In genomic region chr20:53071833-53072232, GRCh38 we compare ENCODE assay signal across 28 cellular contexts.
DNase-seq lines count a peak whose midpoint lies in the region; ATAC-seq, FAIRE-seq and TF ChIP-seq lines count a peak whose summit lies in the region.
"Had no signal": no experiment of that assay in that cellular context is flagged by ENCODE, and none has a peak within 500 bp of the region (broad histone marks: within the 10 kb centered on the region; RNA-seq: fewer than 3 reads in every experiment).

No MANE protein-coding gene starts in this region.

- no peaks in the 10 kb centered on the region for H3K27me3 ChIP-seq in naive thymus-derived CD4-positive, alpha-beta T cell (ENCODE audit: control insufficient read depth in 2 of 2, insufficient read depth in 2 of 2, low read length in 2 of 2)
- H3K27me3 ChIP-seq: right atrium auricular region, stomach, thyroid gland had no signal

- H3K27me3 Mint-ChIP-seq in stimulated activated naive CD8-positive, alpha-beta T cell treated with anti-CD3 and anti-CD28 coated beads, Interleukin-15, amount 100 ng/mL, for 72 hours = peaks cover 16% of the 10 kb centered on the region
- H3K27me3 Mint-ChIP-seq in naive thymus-derived CD4-positive, alpha-beta T cell = peaks cover 0 to 9% (median 0%) of the 10 kb centered on the region in 5 donors
- no peaks in the 10 kb centered on the region for H3K27me3 Mint-ChIP-seq in mesothelial cell of epicardium (ENCODE audit: low read depth)

- POLR2A ChIA-PET in naive thymus-derived CD4-positive, alpha-beta T cell (lab: Charles Lee) = interaction anchor here (0.9 to 1.1 kb wide), 2 partner anchors 8 to 9 kb away, joined by 3 to 4 read pairs; no protein-coding TSS in a partner anchor

- peaks cover 12 to 29% (median 23%) of the 10 kb centered on the region in 5 donors for H3K36me3 Mint-ChIP-seq in naive thymus-derived CD4-positive, alpha-beta T cell
- peaks cover 11% of the 10 kb centered on the region for H3K36me3 Mint-ChIP-seq in mesothelial cell of epicardium

- H3K27ac Mint-ChIP-seq in stimulated activated naive CD8-positive, alpha-beta T cell treated with anti-CD3 and anti-CD28 coated beads, Interleukin-15, amount 100 ng/mL, for 72 hours = no peak overlapping the region
- peak overlapping the region in 5 of 9 donors; percentile 62 to 94 (median 81) for H3K27ac Mint-ChIP-seq in naive thymus-derived CD4-positive, alpha-beta T cell
- no peak overlapping the region for H3K27ac Mint-ChIP-seq in mesothelial cell of epicardium

- peak; percentile 37 for DNase-seq in activated CD4-positive, alpha-beta T cell treated with anti-CD3 and anti-CD28 coated beads for 48 hours
- DNase-seq in activated CD4-positive, alpha-beta T cell treated with anti-CD3 and anti-CD28 coated beads for 4 hours = no peak
- peak; percentile 16 for DNase-seq in stimulated activated naive CD8-positive, alpha-beta T cell treated with anti-CD3 and anti-CD28 coated beads, Interleukin-15, Interleukin-2, amounts not matched to agents 100 U/mL and 50 U/mL, for 24 hours
- no peak for DNase-seq in stimulated activated naive CD8-positive, alpha-beta T cell treated with anti-CD3 and anti-CD28 coated beads, Interleukin-15, amount 100 ng/mL, for 72 hours
- peak in 1 of 9 donors; percentile 38 for DNase-seq in naive thymus-derived CD4-positive, alpha-beta T cell
- DNase-seq in urothelium cell line (ENCODE audit: low spot score) (no peak), mesothelial cell of epicardium (ENCODE audit: low spot score in 2 of 2, unreplicated experiment in 2 of 2) (no peak)
- DNase-seq: 8988T; activated gamma-delta T cell; effector memory CD4-positive, alpha-beta T cell; EL; GOT3; head of caudate nucleus; Karpas-422; kidney; NCI-H1694 treated with DMSO at 0.1 percent for 48 hours; NCI-H510A; stomach; thyroid gland had no signal

- H3K4me3 Mint-ChIP-seq in stimulated activated naive CD8-positive, alpha-beta T cell treated with anti-CD3 and anti-CD28 coated beads, Interleukin-15, amount 100 ng/mL, for 72 hours = no peak overlapping the region
- H3K4me3 Mint-ChIP-seq in naive thymus-derived CD4-positive, alpha-beta T cell = peak overlapping the region in 1 of 10 donors; percentile 18
- no peak overlapping the region for H3K4me3 Mint-ChIP-seq in mesothelial cell of epicardium
- H3K4me3 Mint-ChIP-seq: neural crest cell had no signal

- H3K4me1 Mint-ChIP-seq in stimulated activated naive CD8-positive, alpha-beta T cell treated with anti-CD3 and anti-CD28 coated beads, Interleukin-15, amount 100 ng/mL, for 72 hours = peaks cover 13% of the 10 kb centered on the region
- H3K4me1 Mint-ChIP-seq in naive thymus-derived CD4-positive, alpha-beta T cell = peaks cover 22 to 52% (median 44%) of the 10 kb centered on the region in 7 donors
- peaks cover 41% of the 10 kb centered on the region for H3K4me1 Mint-ChIP-seq in mesothelial cell of epicardium

- H3K27ac ChIP-seq in naive thymus-derived CD4-positive, alpha-beta T cell (ENCODE audit: low read depth, low read length) = no peak overlapping the region
- H3K27ac ChIP-seq: right atrium auricular region, RWPE1, thyroid gland had no signal

- H3K36me3 ChIP-seq in naive thymus-derived CD4-positive, alpha-beta T cell (ENCODE audit: control insufficient read depth in 2 of 3, insufficient read depth in 3 of 3, low read length in 3 of 3) = no peaks in the 10 kb centered on the region
- H3K36me3 ChIP-seq: right atrium auricular region, stomach, thyroid gland had no signal

- H3K9me3 ChIP-seq in naive thymus-derived CD4-positive, alpha-beta T cell (ENCODE audit: control insufficient read depth in 2 of 3, low read length in 3 of 3) = peaks cover 0 to 7% (median 0%) of the 10 kb centered on the region in 3 experiments
- H3K9me3 ChIP-seq: thyroid gland had no signal

- no peak overlapping the region for H3K4me3 ChIP-seq in naive thymus-derived CD4-positive, alpha-beta T cell (ENCODE audit: low read length)
- H3K4me3 ChIP-seq: right atrium auricular region, stomach, thyroid gland had no signal

- FAIRE-seq in urothelium cell line (lab: Jason Lieb, UNC) = no peak
- FAIRE-seq: bronchial epithelial cell, colon, GM12892, kidney, TTC549 had no signal

- CTCF ChIA-PET in naive thymus-derived CD4-positive, alpha-beta T cell (lab: Charles Lee) = no interaction called here

- peak; percentile 50 for ATAC-seq in stimulated activated naive CD8-positive, alpha-beta T cell treated with anti-CD3 and anti-CD28 coated beads, Interleukin-15, Interleukin-2, amounts not matched to agents 100 U/mL and 50 U/mL, for 24 hours
- ATAC-seq in stimulated activated naive CD8-positive, alpha-beta T cell treated with anti-CD3 and anti-CD28 coated beads, Interleukin-15, amount 100 ng/mL, for 72 hours = no peak
- no peak for ATAC-seq in naive thymus-derived CD4-positive, alpha-beta T cell
- ATAC-seq in GM18861 (IDR thresholded peaks at IDR 0.05; ENCODE audit: unreplicated experiment) = no peak
- ATAC-seq: activated CD4-positive, CD25-positive, alpha-beta regulatory T cell treated with anti-CD3 and anti-CD28 coated beads, Interleukin-2, amount 50 U/mL, for 24 hours had no signal

- intact Hi-C loops in naive thymus-derived CD4-positive, alpha-beta T cell (cut with micrococcal nuclease) = loop anchor here in 1 of 2 donors (2.0 to 10.0 kb wide), 4 partner anchors 49 to 635 kb away; no protein-coding TSS in a partner anchor

- H3K4me1 ChIP-seq in naive thymus-derived CD4-positive, alpha-beta T cell (ENCODE audit: control insufficient read depth in 2 of 2, insufficient read depth in 2 of 2, low read length in 2 of 2) = peaks cover 0 to 22% of the 10 kb centered on the region in 2 donors
- H3K4me1 ChIP-seq: right atrium auricular region, thyroid gland had no signal

- TF ChIP-seq CTCF in mesothelial cell of epicardium (IDR thresholded peaks at IDR 0.05; ENCODE audit: unreplicated experiment) = no peak

- H3K9me3 Mint-ChIP-seq in stimulated activated naive CD8-positive, alpha-beta T cell treated with anti-CD3 and anti-CD28 coated beads, Interleukin-15, amount 100 ng/mL, for 72 hours = peaks cover 8 to 15% of the 10 kb centered on the region in 2 donors
- peaks cover 0 to 17% (median 7%) of the 10 kb centered on the region in 11 donors for H3K9me3 Mint-ChIP-seq in naive thymus-derived CD4-positive, alpha-beta T cell
- peaks cover 11% of the 10 kb centered on the region for H3K9me3 Mint-ChIP-seq in mesothelial cell of epicardium

Comparison
In these comparisons a context has a peak if more than half of its experiments do, and no peak if none do; other contexts are left out.
1. DNase-seq: peak in activated CD4-positive, alpha-beta T cell treated with anti-CD3 and anti-CD28 coated beads for 48 hours (single experiment) and stimulated activated naive CD8-positive, alpha-beta T cell treated with anti-CD3 and anti-CD28 coated beads, Interleukin-15, Interleukin-2, amounts not matched to agents 100 U/mL and 50 U/mL, for 24 hours (single experiment); none in activated CD4-positive, alpha-beta T cell treated with anti-CD3 and anti-CD28 coated beads for 4 hours (0 of 2), stimulated activated naive CD8-positive, alpha-beta T cell treated with anti-CD3 and anti-CD28 coated beads, Interleukin-15, amount 100 ng/mL, for 72 hours (0 of 2), urothelium cell line (single experiment) and mesothelial cell of epicardium (0 of 2).
2. H3K27ac Mint-ChIP-seq: peak in naive thymus-derived CD4-positive, alpha-beta T cell (5 of 9); none in stimulated activated naive CD8-positive, alpha-beta T cell treated with anti-CD3 and anti-CD28 coated beads, Interleukin-15, amount 100 ng/mL, for 72 hours (0 of 2) and mesothelial cell of epicardium (single experiment).